Comparison of ENCODE assay signal across 22 cellular contexts in the genomic region with DNA sequence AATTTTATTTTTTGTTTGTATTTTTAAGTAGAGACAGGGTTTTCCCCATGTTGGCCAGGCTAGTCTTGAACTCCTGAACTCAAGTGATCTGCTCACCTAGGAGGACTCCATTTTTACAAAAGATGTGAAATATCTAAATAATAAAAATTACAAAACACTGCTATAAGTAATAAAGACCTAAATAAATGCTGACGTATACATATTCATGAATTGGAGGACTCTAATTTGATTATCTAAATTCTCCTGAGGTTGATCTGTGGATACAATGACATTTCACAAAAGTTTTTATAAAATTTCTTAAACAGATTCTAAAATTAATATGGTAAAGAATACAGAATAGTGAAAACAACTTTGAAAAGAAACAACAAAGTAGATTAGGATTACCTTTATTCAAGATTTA.
DNase-seq lines count a peak whose midpoint lies in the region; ATAC-seq, FAIRE-seq and TF ChIP-seq lines count a peak whose summit lies in the region.
"Had no signal": no experiment of that assay in that cellular context is flagged by ENCODE, and none has a peak within 500 bp of the region (broad histone marks: within the 10 kb centered on the region; RNA-seq: fewer than 3 reads in every experiment).

No MANE protein-coding gene starts in this region.

- no peak for TF ChIP-seq RAD21 in HepG2 (CRISPR knock-in tag; IDR thresholded peaks at IDR 0.05)
- TF ChIP-seq RAD21 in K562 (CRISPR knock-in tag; conservative IDR thresholded peaks at IDR 0.05 in 1 of 2, IDR thresholded peaks at IDR 0.05 in 1 of 2) = no peak

- H3K27me3 ChIP-seq in HepG2 (ENCODE audit: control insufficient read depth in 1 of 2, insufficient read depth in 2 of 2, low read length in 2 of 2) = no peaks in the 10 kb centered on the region
- no peaks in the 10 kb centered on the region for H3K27me3 ChIP-seq in right lobe of liver
- no peaks in the 10 kb centered on the region for H3K27me3 ChIP-seq in K562 (ENCODE audit: control insufficient read depth in 2 of 2, insufficient read depth in 2 of 2, low read length in 2 of 2)
- H3K27me3 ChIP-seq in small intestine (ENCODE audit: control insufficient read depth in 2 of 2, insufficient read depth in 2 of 2, low read length in 2 of 2) = no peaks in the 10 kb centered on the region
- H3K27me3 ChIP-seq in CD4-positive, alpha-beta T cell (ENCODE audit: control insufficient read depth, insufficient read depth, low read length) = no peaks in the 10 kb centered on the region
- H3K27me3 ChIP-seq: BE2C, BLaER1 had no signal

- H3K9me3 ChIP-seq in HepG2 (ENCODE audit: low read length) (peaks cover 49% of the 10 kb centered on the region), right lobe of liver (no peaks in the 10 kb centered on the region), K562 (replicated peaks; ENCODE audit: control insufficient read depth, insufficient read depth, low read depth, low read length) (no peaks in the 10 kb centered on the region), small intestine (ENCODE audit: control insufficient read depth, low read depth) (no peaks in the 10 kb centered on the region)
- H3K9me3 ChIP-seq in CD4-positive, alpha-beta T cell (ENCODE audit: control insufficient read depth, low read length) = no peaks in the 10 kb centered on the region
- H3K9me3 ChIP-seq: BE2C, BLaER1 had no signal

- H3K27ac ChIP-seq in HepG2 (ENCODE audit: extremely low read length, insufficient read depth, low read length) (no peak overlapping the region), right lobe of liver (no peak overlapping the region), K562 (ENCODE audit: extremely low read depth, low read depth, low read length) (no peak overlapping the region), small intestine (ENCODE audit: low read depth in 1 of 2, low read length in 1 of 2) (no peak overlapping the region)
- H3K27ac ChIP-seq in CD4-positive, alpha-beta T cell (ENCODE audit: low read depth, low read length) = no peak overlapping the region
- H3K27ac ChIP-seq: 22Rv1, BLaER1 had no signal

- BruUV-seq in HepG2 (replicated peaks; lab: Mats Ljungman, UMichigan) = no TSS peak
- no TSS peak for BruUV-seq in K562 (replicated peaks; lab: Mats Ljungman, UMichigan)

- POLR2A ChIA-PET in HepG2 (lab: Yijun Ruan, JAX) = no interaction called here
- POLR2A ChIA-PET in K562 (lab: Yijun Ruan, JAX) = no interaction called here
- POLR2A ChIA-PET in CD4-positive, alpha-beta T cell (lab: Charles Lee) = no interaction called here

- H3K4me2 ChIP-seq in HepG2 (ENCODE audit: low read depth, low read length) (no peak overlapping the region), K562 (ENCODE audit: insufficient read depth, low read length) (no peak overlapping the region)
- H3K4me2 ChIP-seq: BLaER1 had no signal

- ATAC-seq in HepG2 (no peak), right lobe of liver (no peak), K562 (no peak), HG03135 (IDR thresholded peaks at IDR 0.05; ENCODE audit: unreplicated experiment) (no peak)
- no peak for ATAC-seq in CD4-positive, alpha-beta T cell (ENCODE audit: poor library complexity)
- ATAC-seq: CD8-positive, alpha-beta T cell had no signal

- H3K36me3 ChIP-seq in HepG2 (replicated peaks in 1 of 2; ENCODE audit: control insufficient read depth in 1 of 2, insufficient read depth in 2 of 2, low read length in 2 of 2) = no peaks in the 10 kb centered on the region
- H3K36me3 ChIP-seq in right lobe of liver = no peaks in the 10 kb centered on the region
- no peaks in the 10 kb centered on the region for H3K36me3 ChIP-seq in K562 (ENCODE audit: control insufficient read depth, insufficient read depth, low read length)
- H3K36me3 ChIP-seq in small intestine (ENCODE audit: control insufficient read depth in 2 of 2, insufficient read depth in 2 of 2, low read length in 2 of 2) = no peaks in the 10 kb centered on the region
- H3K36me3 ChIP-seq: BE2C, BLaER1 had no signal

- H3K36me3 Mint-ChIP-seq in CD4-positive, alpha-beta T cell (ENCODE audit: low read depth) = no peaks in the 10 kb centered on the region
- H3K36me3 Mint-ChIP-seq: CD14-positive monocyte; CD4-positive, CD25-positive, alpha-beta regulatory T cell; CD8-positive, alpha-beta T cell had no signal

- H3K9me1 ChIP-seq in K562 (ENCODE audit: control insufficient read depth, insufficient read depth, low read length) = no peaks in the 10 kb centered on the region

- H3K4me3 ChIP-seq in HepG2 (replicated peaks in 1 of 3; ENCODE audit: insufficient read depth in 1 of 3, low read depth in 2 of 3, low read length in 3 of 3) (no peak overlapping the region), right lobe of liver (no peak overlapping the region), K562 (no peak overlapping the region), small intestine (ENCODE audit: low read depth in 1 of 2, low read length in 2 of 2) (no peak overlapping the region)
- H3K4me3 ChIP-seq: BLaER1 had no signal

- no peaks in the 10 kb centered on the region for H4K20me1 ChIP-seq in HepG2 (ENCODE audit: insufficient read depth, low read length)
- H4K20me1 ChIP-seq in K562 (replicated peaks; ENCODE audit: control insufficient read depth, insufficient read depth, low read length) = no peaks in the 10 kb centered on the region
- H4K20me1 ChIP-seq: BLaER1 had no signal

- H3K79me2 ChIP-seq in HepG2 (ENCODE audit: insufficient read depth, low read length) (no peaks in the 10 kb centered on the region), K562 (ENCODE audit: control insufficient read depth, insufficient read depth, low read length) (no peaks in the 10 kb centered on the region)

- TF ChIP-seq CTCF in HepG2 (CRISPR knock-in tag; IDR thresholded peaks at IDR 0.05) = no peak
- TF ChIP-seq CTCF in right lobe of liver (IDR thresholded peaks at IDR 0.05) = no peak
- TF ChIP-seq CTCF in K562 (IDR thresholded peaks at IDR 0.05 in 2 of 3, conservative IDR thresholded peaks at IDR 0.05 in 1 of 3; ENCODE audit: insufficient read depth in 2 of 3, low read depth in 1 of 3, low read length in 3 of 3) = no peak
- no peak for TF ChIP-seq CTCF in CD4-positive, alpha-beta T cell (IDR thresholded peaks at IDR 0.05)

- no peak overlapping the region for H3K27ac Mint-ChIP-seq in CD4-positive, alpha-beta T cell
- H3K27ac Mint-ChIP-seq: CD14-positive monocyte; CD4-positive, CD25-positive, alpha-beta regulatory T cell; CD8-positive, alpha-beta T cell had no signal

- H2AFZ ChIP-seq in HepG2 (ENCODE audit: low read length) (no peak overlapping the region), K562 (ENCODE audit: low read depth, low read length) (no peak overlapping the region)

- no peaks in the 10 kb centered on the region for H3K27me3 Mint-ChIP-seq in CD4-positive, alpha-beta T cell
- H3K27me3 Mint-ChIP-seq: CD4-positive, CD25-positive, alpha-beta regulatory T cell had no signal

- CTCF ChIA-PET in HepG2 (lab: Yijun Ruan, JAX; ENCODE audit: low intra/inter-chr PET ratio, low total read pairs) (no interaction called here), K562 (lab: Yijun Ruan, JAX; ENCODE audit: low intra/inter-chr PET ratio) (no interaction called here)
- CTCF ChIA-PET in CD4-positive, alpha-beta T cell (lab: Charles Lee) = no interaction called here

- TF ChIP-seq EP300 in HepG2 (IDR thresholded peaks at IDR 0.05; ENCODE audit: low read depth in 2 of 2, low read length in 2 of 2) (no peak), HepG2 (CRISPR knock-in tag; IDR thresholded peaks at IDR 0.05; ENCODE audit: borderline replicate concordance) (no peak), K562 (IDR thresholded peaks at IDR 0.05; ENCODE audit: low read length) (no peak)

- 24% methylated on average over 1 of the region's 1 CpG for WGBS in HepG2 (ENCODE audit: low lambda C conversion rate)
- WGBS in right lobe of liver (ENCODE audit: insufficient coverage, low coverage, low lambda C conversion rate, missing lambda C conversion rate) = 64% methylated on average over 1 of the region's 1 CpG
- WGBS in K562 (ENCODE audit: insufficient coverage, low coverage, missing lambda C conversion rate) = 0% methylated on average over 1 of the region's 1 CpG
- 79 to 95% (median 91%) methylated on average over 1 of the region's 1 CpG for WGBS in small intestine, 3 donors

- peaks cover 8% of the 10 kb centered on the region for H3K9me3 Mint-ChIP-seq in CD4-positive, alpha-beta T cell

- H3K4me1 Mint-ChIP-seq in CD4-positive, alpha-beta T cell (ENCODE audit: low read depth) = no peaks in the 10 kb centered on the region
- H3K4me1 Mint-ChIP-seq: CD14-positive monocyte; CD4-positive, CD25-positive, alpha-beta regulatory T cell had no signal

- DNase-seq in HepG2 (ENCODE audit: low spot score) = no peak
- no peak for DNase-seq in right lobe of liver
- no peak for DNase-seq in K562 (ENCODE audit: extremely low read depth in 1 of 4, low spot score in 3 of 4)
- DNase-seq in small intestine = no peak
- DNase-seq in CD4-positive, alpha-beta T cell = no peak
- DNase-seq: ACHN; BE2C; C1 segment of cervical spinal cord; Caco-2; Calu3; CD4-positive, CD25-positive, alpha-beta regulatory T cell; CD8-positive, alpha-beta T cell; DMS79 treated with DMSO at 0.1 percent for 48 hours; GF-D8 had no signal

- H3K4me1 ChIP-seq in HepG2 (ENCODE audit: insufficient read depth, low read length) = no peaks in the 10 kb centered on the region
- H3K4me1 ChIP-seq in right lobe of liver = no peaks in the 10 kb centered on the region
- no peaks in the 10 kb centered on the region for H3K4me1 ChIP-seq in K562 (replicated peaks in 1 of 2; ENCODE audit: control insufficient read depth in 2 of 2, insufficient read depth in 2 of 2, low read length in 2 of 2)
- no peaks in the 10 kb centered on the region for H3K4me1 ChIP-seq in small intestine (ENCODE audit: control insufficient read depth in 2 of 2, insufficient read depth in 1 of 2, low read depth in 1 of 2, low read length in 1 of 2)
- H3K4me1 ChIP-seq: BE2C, BLaER1, Caco-2 had no signal

- H3K9ac ChIP-seq in HepG2 (ENCODE audit: insufficient read depth, low read depth, low read length) (no peak overlapping the region), K562 (ENCODE audit: insufficient read depth in 1 of 2, low read depth in 2 of 2, low read length in 2 of 2) (no peak overlapping the region)
- H3K9ac ChIP-seq: BLaER1 had no signal

- intact Hi-C loops in HepG2 (cut with micrococcal nuclease; ENCODE audit: unreplicated experiment) (no loop called here), right lobe of liver (cut with DNase I) (no loop called here), K562 (cut with micrococcal nuclease) (no loop called here)
- intact Hi-C loops in CD4-positive, alpha-beta T cell (cut with DNase I, micrococcal nuclease) = no loop called here

- no peak overlapping the region for H3K4me3 Mint-ChIP-seq in CD4-positive, alpha-beta T cell
- H3K4me3 Mint-ChIP-seq: CD14-positive monocyte; CD4-positive, CD25-positive, alpha-beta regulatory T cell; CD8-positive, alpha-beta T cell had no signal

- in situ Hi-C loops in HepG2 (cut with HindIII; ENCODE audit: extremely low pct_ligation_motif_present, low pct_unique_long_range_greater_than_20kb) (no loop called here), K562 (cut with MboI) (no loop called here)

- TF ChIP-seq POLR2A in HepG2 (IDR thresholded peaks at IDR 0.05; ENCODE audit: insufficient read depth in 1 of 2, low read depth in 2 of 2, low read length in 2 of 2) = no peak
- no peak for TF ChIP-seq POLR2A in right lobe of liver (IDR thresholded peaks at IDR 0.05)
- no peak for TF ChIP-seq POLR2A in K562 (conservative IDR thresholded peaks at IDR 0.05)

- no peak for FAIRE-seq in HepG2 (lab: Jason Lieb, UNC)
- FAIRE-seq in K562 (lab: Jason Lieb, UNC) = no peak
- peak; percentile 67 for FAIRE-seq in small intestine (lab: Jason Lieb, UNC)
- FAIRE-seq: D721Med, G401.6, GM12891, GM19239 had no signal

Comparison
In these comparisons a context has a peak if more than half of its experiments do, and no peak if none do; other contexts are left out.
1. Of the 241 proteins assayed by ChIP-seq in both HepG2 and K562: peak only in HepG2: none; only in K562: MAFG; in both: MAFF and MAFK; in neither: 238.